17 cellular contexts compared by ENCODE assay signal in genomic region chr7:68269410-68269809, GRCh38.
DNase-seq lines count a peak whose midpoint lies in the region; ATAC-seq, FAIRE-seq and TF ChIP-seq lines count a peak whose summit lies in the region.
"Had no signal": no experiment of that assay in that cellular context is flagged by ENCODE, and none has a peak within 500 bp of the region (broad histone marks: within the 10 kb centered on the region; RNA-seq: fewer than 3 reads in every experiment).

No MANE protein-coding gene starts in this region.

- WGBS in thyroid gland, 2 donors: 0 to 10% methylated on average over 1 of the region's 1 CpG

- no peaks in the 10 kb centered on the region for H3K36me3 ChIP-seq in thyroid gland
- H3K36me3 ChIP-seq: tibial artery had no signal

- H3K9me3 Mint-ChIP-seq in endothelial cell (ENCODE audit: unreplicated experiment): peaks cover 14% of the 10 kb centered on the region

- peaks cover 2% of the 10 kb centered on the region for H3K27me3 Mint-ChIP-seq in endothelial cell (ENCODE audit: unreplicated experiment)

- H3K4me1 ChIP-seq in thyroid gland: peaks cover 0 to 10% of the 10 kb centered on the region in 2 donors
- H3K4me1 ChIP-seq: tibial artery had no signal

- intact Hi-C loops in thyroid gland (cut with DNase I): no loop called here

- no peak overlapping the region for H3K4me3 ChIP-seq in thyroid gland (replicated peaks in 1 of 3)
- H3K4me3 ChIP-seq: GM23338, PC-9, tibial artery had no signal

- no peak for TF ChIP-seq POLR2A in H54 (IDR thresholded peaks at IDR 0.05; ENCODE audit: low read depth, low read length)
- TF ChIP-seq POLR2A in thyroid gland (IDR thresholded peaks at IDR 0.05): no peak

- H3K4me1 Mint-ChIP-seq in endothelial cell (ENCODE audit: unreplicated experiment): no peaks in the 10 kb centered on the region
- H3K4me1 Mint-ChIP-seq: endodermal cell, GM23338 had no signal

- peak overlapping the region; percentile 55 to 61 (median 59) for H3K27ac ChIP-seq in thyroid gland
- H3K27ac ChIP-seq: PC-9, tibial artery, VCaP had no signal

- H3K27me3 ChIP-seq in thyroid gland: no peaks in the 10 kb centered on the region
- H3K27me3 ChIP-seq: tibial artery had no signal

- DNase-seq in H54 (ENCODE audit: insufficient read length, low spot score) (peak; percentile 53), amniotic stem cell (lab: John Stamatoyannopoulos, UW) (peak; percentile 67), thyroid gland (peak; percentile 87 to 89), endothelial cell (ENCODE audit: low spot score) (no peak)
- no peak for DNase-seq in activated CD8-positive, alpha-beta memory T cell treated with anti-CD3 and anti-CD28 coated beads, Interleukin-2, amount 50 U/mL, for 48 hours
- DNase-seq: activated effector memory CD4-positive, alpha-beta T cell treated with anti-CD3 and anti-CD28 coated beads, Interleukin-2, amount 50 U/mL, for 16 hours; COR-L47; endodermal cell; glutamatergic neuron; left colon; NCI-H1436; tibial artery had no signal

- no peak for ATAC-seq in GM18520 (IDR thresholded peaks at IDR 0.05; ENCODE audit: unreplicated experiment)
- ATAC-seq: GM23338, left colon had no signal

- no peak overlapping the region for H3K4me3 Mint-ChIP-seq in endothelial cell (ENCODE audit: unreplicated experiment)
- H3K4me3 Mint-ChIP-seq: endodermal cell, GM23338 had no signal

- no peak overlapping the region for H3K27ac Mint-ChIP-seq in endothelial cell (ENCODE audit: unreplicated experiment)
- H3K27ac Mint-ChIP-seq: endodermal cell, GM23338 had no signal

- peaks cover 5% of the 10 kb centered on the region for H3K36me3 Mint-ChIP-seq in endothelial cell (ENCODE audit: low read depth, unreplicated experiment)

- no peaks in the 10 kb centered on the region for H3K9me3 ChIP-seq in thyroid gland

- TF ChIP-seq CTCF in thyroid gland (IDR thresholded peaks at IDR 0.05) (no peak), endothelial cell (IDR thresholded peaks at IDR 0.05; ENCODE audit: unreplicated experiment) (no peak)

- FAIRE-seq in H54 (lab: Jason Lieb, UNC): peak; percentile 70
- FAIRE-seq in islet of Langerhans (lab: Jason Lieb, UNC): peak; percentile 99

Comparison
In these comparisons a context has a peak if more than half of its experiments do, and no peak if none do; other contexts are left out.
1. DNase-seq: peak in H54 (single experiment), amniotic stem cell (single experiment) and thyroid gland (2 of 2); none in activated CD8-positive, alpha-beta memory T cell treated with anti-CD3 and anti-CD28 coated beads, Interleukin-2, amount 50 U/mL, for 48 hours (single experiment) and endothelial cell (single experiment).